Comparison of ENCODE assay signal across 19 cellular contexts in the genomic region with DNA sequence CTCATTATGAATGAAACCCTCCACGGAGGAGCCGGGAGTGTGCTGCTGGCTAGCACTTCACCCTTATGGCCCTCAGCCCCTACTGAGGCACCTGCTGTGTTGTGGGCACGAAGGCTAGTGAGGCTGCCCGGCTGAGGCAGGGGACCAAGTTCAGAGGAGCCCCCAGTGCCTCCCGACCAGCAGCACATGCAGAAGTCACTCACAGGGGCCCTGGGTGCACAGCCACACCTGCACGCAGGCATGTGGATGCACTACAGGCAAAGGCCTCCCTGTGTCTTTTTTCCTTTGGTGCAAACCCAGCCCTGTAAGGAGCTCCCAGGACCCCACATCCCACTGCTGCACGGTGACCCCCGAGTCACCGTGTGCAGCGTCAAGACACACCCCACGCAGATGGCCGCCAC.
"Had no signal": no experiment of that assay in that cellular context is flagged by ENCODE, and none has a peak within 500 bp of the region (broad histone marks: within the 10 kb centered on the region; RNA-seq: fewer than 3 reads in every experiment).

No MANE protein-coding gene starts in this region.

- H3K9me3 ChIP-seq: tibial artery, vagina had no signal

- H3K36me3 Mint-ChIP-seq: immature natural killer cell had no signal

- ATAC-seq: activated CD4-positive, alpha-beta T cell treated with anti-CD3 and anti-CD28 coated beads for 36 hours; activated naive CD8-positive, alpha-beta T cell treated with anti-CD3 and anti-CD28 coated beads, Interleukin-2, amount 50 U/mL, for 24 hours; effector memory CD8-positive, alpha-beta T cell; left colon; naive thymus-derived CD8-positive, alpha-beta T cell; T-helper 17 cell had no signal

- DNase-seq: activated CD4-positive, alpha-beta memory T cell treated with anti-CD3 and anti-CD28 coated beads, Interleukin-2, amount 10 ng/mL, durations not matched to agents 7 days and 5 days; activated CD4-positive, alpha-beta T cell treated with anti-CD3 and anti-CD28 coated beads for 36 hours; activated naive CD4-positive, alpha-beta T cell; activated naive CD8-positive, alpha-beta T cell treated with anti-CD3 and anti-CD28 coated beads, Interleukin-2, amount 50 U/mL, for 24 hours; aorta; cerebellar nuclear complex; dermis blood vessel endothelial cell; effector memory CD8-positive, alpha-beta T cell; immature natural killer cell; left colon; occipital lobe; stimulated activated CD4-positive, alpha-beta T cell treated with anti-CD3 and anti-CD28 coated beads, Interleukin-4, amount 100 ng/mL, for 1 hour; stimulated activated naive CD4-positive, alpha-beta T cell; T-helper 17 cell had no signal

- H3K27ac ChIP-seq: epithelial cell of prostate, tibial artery, vagina had no signal

- H3K27ac Mint-ChIP-seq: activated CD4-positive, alpha-beta memory T cell treated with anti-CD3 and anti-CD28 coated beads, Interleukin-2, amount 10 ng/mL, durations not matched to agents 7 days and 5 days; activated CD4-positive, alpha-beta T cell treated with anti-CD3 and anti-CD28 coated beads for 36 hours; activated naive CD8-positive, alpha-beta T cell treated with anti-CD3 and anti-CD28 coated beads, Interleukin-2, amount 50 U/mL, for 24 hours; effector memory CD8-positive, alpha-beta T cell; immature natural killer cell; memory B cell; naive thymus-derived CD8-positive, alpha-beta T cell; T-helper 17 cell had no signal

- H3K27me3 Mint-ChIP-seq: activated CD4-positive, alpha-beta memory T cell treated with anti-CD3 and anti-CD28 coated beads, Interleukin-2, amount 10 ng/mL, durations not matched to agents 7 days and 5 days; activated CD4-positive, alpha-beta T cell treated with anti-CD3 and anti-CD28 coated beads for 36 hours; activated naive CD8-positive, alpha-beta T cell treated with anti-CD3 and anti-CD28 coated beads, Interleukin-2, amount 50 U/mL, for 24 hours; effector memory CD8-positive, alpha-beta T cell; memory B cell; naive thymus-derived CD8-positive, alpha-beta T cell; T-helper 17 cell had no signal

- H3K4me3 ChIP-seq: tibial artery, vagina had no signal

- H3K36me3 ChIP-seq: tibial artery, vagina had no signal

- H3K4me1 ChIP-seq: tibial artery, vagina had no signal

- H3K9me3 Mint-ChIP-seq: activated CD4-positive, alpha-beta memory T cell treated with anti-CD3 and anti-CD28 coated beads, Interleukin-2, amount 10 ng/mL, durations not matched to agents 7 days and 5 days; effector memory CD8-positive, alpha-beta T cell had no signal

- H3K4me3 Mint-ChIP-seq: activated CD4-positive, alpha-beta memory T cell treated with anti-CD3 and anti-CD28 coated beads, Interleukin-2, amount 10 ng/mL, durations not matched to agents 7 days and 5 days; activated CD4-positive, alpha-beta T cell treated with anti-CD3 and anti-CD28 coated beads for 36 hours; activated naive CD8-positive, alpha-beta T cell treated with anti-CD3 and anti-CD28 coated beads, Interleukin-2, amount 50 U/mL, for 24 hours; effector memory CD8-positive, alpha-beta T cell; immature natural killer cell; memory B cell; naive thymus-derived CD8-positive, alpha-beta T cell; T-helper 17 cell had no signal

- H3K27me3 ChIP-seq: tibial artery, vagina had no signal

- H3K4me1 Mint-ChIP-seq: activated CD4-positive, alpha-beta memory T cell treated with anti-CD3 and anti-CD28 coated beads, Interleukin-2, amount 10 ng/mL, durations not matched to agents 7 days and 5 days; activated CD4-positive, alpha-beta T cell treated with anti-CD3 and anti-CD28 coated beads for 36 hours; activated naive CD8-positive, alpha-beta T cell treated with anti-CD3 and anti-CD28 coated beads, Interleukin-2, amount 50 U/mL, for 24 hours had no signal
